In genomic region chr14:53953828-53954550, GRCh38 we compare ENCODE assay signal across 9 cellular contexts. TPM values are rescaled to one million over a fixed set of nuclear protein-coding genes. Genes with fewer than 3 reads are reported as not detected.
DNase-seq lines count a peak whose midpoint lies in the region; ATAC-seq and TF ChIP-seq lines count a peak whose summit lies in the region.
"Had no signal": no experiment of that assay in that cellular context is flagged by ENCODE, and none has a peak within 500 bp of the region (broad histone marks: within the 10 kb centered on the region; RNA-seq: fewer than 3 reads in every experiment).

No MANE protein-coding gene starts in this region.

- peaks cover 29% of the 10 kb centered on the region for H3K4me1 Mint-ChIP-seq in dendritic cell treated with granulocyte-macrophage colony-stimulating factor and Interleukin-4, amounts not matched to agents 40 ng/mL and 50 ng/mL, for 4 days (ENCODE audit: low read depth)

- H3K27ac ChIP-seq in lower lobe of right lung (peak overlapping the region; percentile 84), transverse colon (peak overlapping the region; percentile 80 to 89 (median 83))

- H3K36me3 Mint-ChIP-seq in dendritic cell treated with granulocyte-macrophage colony-stimulating factor and Interleukin-4, amounts not matched to agents 40 ng/mL and 50 ng/mL, for 4 days (ENCODE audit: low read depth) = no peaks in the 10 kb centered on the region

- H3K9me3 Mint-ChIP-seq in dendritic cell treated with granulocyte-macrophage colony-stimulating factor and Interleukin-4, amounts not matched to agents 40 ng/mL and 50 ng/mL, for 4 days = no peaks in the 10 kb centered on the region
- H3K9me3 Mint-ChIP-seq: activated naive CD4-positive, alpha-beta T cell treated with anti-CD3 and anti-CD28 coated beads, Interleukin-2, amount 50 U/mL, for 72 hours had no signal

- H3K27me3 Mint-ChIP-seq in dendritic cell treated with granulocyte-macrophage colony-stimulating factor and Interleukin-4, amounts not matched to agents 40 ng/mL and 50 ng/mL, for 4 days = peaks cover 82% of the 10 kb centered on the region

- TF ChIP-seq CTCF in lower lobe of right lung (IDR thresholded peaks at IDR 0.05) (no peak), transverse colon (IDR thresholded peaks at IDR 0.05) (no peak)

- intact Hi-C loops in dendritic cell treated with granulocyte-macrophage colony-stimulating factor and Interleukin-4, amounts not matched to agents 40 ng/mL and 50 ng/mL, for 4 days (cut with micrococcal nuclease) = no loop called here
- intact Hi-C loops in lower lobe of right lung (cut with DNase I) (no loop called here), transverse colon (cut with DNase I; ENCODE audit: low total_unique reads) (loop anchor here (10.0 kb wide), 1 partner anchor 221 kb away; no protein-coding TSS in a partner anchor)

- H3K36me3 ChIP-seq in lower lobe of right lung = peaks cover 15% of the 10 kb centered on the region
- H3K36me3 ChIP-seq in transverse colon = no peaks in the 10 kb centered on the region

- H3K27ac Mint-ChIP-seq in dendritic cell treated with granulocyte-macrophage colony-stimulating factor and Interleukin-4, amounts not matched to agents 40 ng/mL and 50 ng/mL, for 4 days = no peak overlapping the region
- H3K27ac Mint-ChIP-seq: activated naive CD4-positive, alpha-beta T cell treated with anti-CD3 and anti-CD28 coated beads, Interleukin-2, amount 50 U/mL, for 72 hours had no signal

- WGBS in transverse colon (ENCODE audit: low coverage in 1 of 2), 2 donors = 0 to 1% methylated on average over 9 to 51 of the region's 51 CpGs

- ATAC-seq in lower lobe of right lung (peak; percentile 18 to 44), GM21367 (IDR thresholded peaks at IDR 0.05; ENCODE audit: unreplicated experiment) (no peak)

- peak overlapping the region; percentile 81 for H3K4me3 Mint-ChIP-seq in dendritic cell treated with granulocyte-macrophage colony-stimulating factor and Interleukin-4, amounts not matched to agents 40 ng/mL and 50 ng/mL, for 4 days

- H3K27me3 ChIP-seq in lower lobe of right lung (ENCODE audit: low read depth) (peaks cover 34% of the 10 kb centered on the region), transverse colon (peaks cover 42% of the 10 kb centered on the region)

- in situ Hi-C loops in transverse colon (cut with MboI; ENCODE audit: low pct_ligation_motif_present in 1 of 4, low pct_unique_long_range_greater_than_20kb in 1 of 4, low sequenced_read_pairs in 3 of 4) = loop anchor here in 1 of 4 donors (25.0 kb wide), 1 partner anchor 383 kb away; no protein-coding TSS in a partner anchor

- no peak for TF ChIP-seq EP300 in transverse colon (IDR thresholded peaks at IDR 0.05; ENCODE audit: low read depth)

- H3K4me3 ChIP-seq in lower lobe of right lung (peak overlapping the region; percentile 69), transverse colon (peak overlapping the region; percentile 54 to 71 (median 57))

- TF ChIP-seq POLR2A in transverse colon (IDR thresholded peaks at IDR 0.05) = no peak

- DNase-seq in NCI-H82 (lab: John Stamatoyannopoulos, UW) (peak; percentile 7), NCI-H82 treated with DMSO at 0.1 percent for 48 hours (lab: John Stamatoyannopoulos, UW; ENCODE audit: unreplicated experiment) (no peak), NCI-H69 (lab: John Stamatoyannopoulos, UW) (peak; percentile 74), lower lobe of right lung (peak; percentile 59), transverse colon (peak; percentile 31), ureter (ENCODE audit: low spot score) (no peak)

- H3K9me3 ChIP-seq in lower lobe of right lung (no peaks in the 10 kb centered on the region), transverse colon (no peaks in the 10 kb centered on the region)

- H3K4me1 ChIP-seq in lower lobe of right lung (peaks cover 17% of the 10 kb centered on the region), transverse colon (peaks cover 4 to 43% (median 34%) of the 10 kb centered on the region in 4 donors)

RNA-seq across cellular contexts. Expression of gene BMP4, which starts 2.6 kb away (rescaled TPM):
- 11.5 TPM for total RNA-seq in lower lobe of right lung
- total RNA-seq in transverse colon = 10 to 100 TPM in 3 of 4 donors, 1 to 10 TPM in 1; 7.2 to 56.5 (median 12.4) TPM
- total RNA-seq in ureter = 10.8 TPM
- total RNA-seq: activated naive CD4-positive, alpha-beta T cell treated with anti-CD3 and anti-CD28 coated beads, Interleukin-2, amount 50 U/mL, for 72 hours had no signal

Comparison
In these comparisons a context has a peak if more than half of its experiments do, and no peak if none do; other contexts are left out.
1. DNase-seq: peak in NCI-H82 (single experiment), NCI-H69 (single experiment), lower lobe of right lung (single experiment) and transverse colon (single experiment); none in NCI-H82 treated with DMSO at 0.1 percent for 48 hours (single experiment) and ureter (single experiment).